ENCODE assay signal across 1 cellular context in genomic region chr2:2703127-2703526, GRCh38.
TF ChIP-seq lines count a peak whose summit lies in the region.

No MANE protein-coding gene starts in this region.

TF ChIP-seq in IMR-90, 13 proteins besides CTCF, POLR2A, EP300 and RAD21:
- TF ChIP-seq MAZ (IDR thresholded peaks at IDR 0.05; ENCODE audit: borderline replicate concordance, low read depth, low read length) (no peak), RCOR1 (IDR thresholded peaks at IDR 0.05; ENCODE audit: insufficient replicate concordance, low read length) (no peak), MXI1 (IDR thresholded peaks at IDR 0.05; ENCODE audit: borderline replicate concordance, low read depth, low read length) (no peak), CHD1 (IDR thresholded peaks at IDR 0.05; ENCODE audit: low read depth, low read length) (no peak)
